1 cellular context compared by ENCODE assay signal in genomic region chr11:124896821-124897391, GRCh38.
TF ChIP-seq lines count a peak whose summit lies in the region.

No MANE protein-coding gene starts in this region.

TF ChIP-seq in endothelial cell of umbilical vein, 7 proteins besides CTCF, POLR2A, EP300 and RAD21:
- TF ChIP-seq MAX (IDR thresholded peaks at IDR 0.05; ENCODE audit: insufficient read depth, insufficient read length) (no peak), FOS (IDR thresholded peaks at IDR 0.05; ENCODE audit: borderline replicate concordance, insufficient read depth, low read length) (no peak), POLR2AphosphoS5 (IDR thresholded peaks at IDR 0.05; ENCODE audit: insufficient read depth, low read depth, low read length) (peak; percentile 11), MYC (IDR thresholded peaks at IDR 0.05; ENCODE audit: low read depth, low read length) (no peak), GATA2 (IDR thresholded peaks at IDR 0.05; ENCODE audit: insufficient read depth, insufficient read length, low read depth, low read length) (no peak), JUN (IDR thresholded peaks at IDR 0.05; ENCODE audit: borderline replicate concordance, insufficient read depth, insufficient read length, low read depth) (no peak)
